In genomic region chr18:58175122-58175687, GRCh38 we compare ENCODE assay signal across 20 cellular contexts.
DNase-seq lines count a peak whose midpoint lies in the region; ATAC-seq and TF ChIP-seq lines count a peak whose summit lies in the region.
"Had no signal": no experiment of that assay in that cellular context is flagged by ENCODE, and none has a peak within 500 bp of the region (broad histone marks: within the 10 kb centered on the region; RNA-seq: fewer than 3 reads in every experiment).

No MANE protein-coding gene starts in this region.

- no peak overlapping the region for H2BK12ac ChIP-seq in trophoblast cell (ENCODE audit: low read length)

- H3K36me3 ChIP-seq in breast epithelium (no peaks in the 10 kb centered on the region), trophoblast cell (ENCODE audit: control insufficient read depth in 1 of 2, insufficient read depth in 2 of 2, low read length in 2 of 2) (peaks cover 2 to 4% of the 10 kb centered on the region in 2 experiments)
- H3K36me3 ChIP-seq: neural progenitor cell, transverse colon had no signal

- no peak overlapping the region for H4K8ac ChIP-seq in trophoblast cell (ENCODE audit: low read depth, low read length)

- DNase-seq in breast epithelium (ENCODE audit: low spot score in 2 of 2) (no peak), MCF 10A (ENCODE audit: unreplicated experiment) (no peak), NAMALWA (ENCODE audit: low spot score) (peak; percentile 34), glutamatergic neuron (peak; percentile 46), ureter (ENCODE audit: low spot score) (peak; percentile 18), trophoblast cell (no peak), NCI-H2081 treated with DMSO at 0.1 percent for 48 hours (lab: John Stamatoyannopoulos, UW) (no peak)
- DNase-seq: activated CD4-positive, alpha-beta T cell treated with anti-CD3 and anti-CD28 coated beads, Interleukin-2, amount 10 ng/mL, durations not matched to agents 7 days and 5 days; activated naive CD8-positive, alpha-beta T cell treated with anti-CD3 and anti-CD28 coated beads, Interleukin-2, amount 50 U/mL, for 24 hours; activated T-cell treated with anti-CD3 and anti-CD28 coated beads, Interleukin-2, amount 50 U/mL, for 48 hours; foreskin melanocyte; SIG-M5; stimulated activated CD4-positive, alpha-beta T cell treated with anti-CD3 and anti-CD28 coated beads, Interleukin-4, amount 100 ng/mL, for 24 hours; transverse colon had no signal

- H4K91ac ChIP-seq in trophoblast cell (ENCODE audit: low read depth, low read length), result no peak overlapping the region

- peak overlapping the region; percentile 19 to 83 for H3K27ac ChIP-seq in breast epithelium
- H3K27ac ChIP-seq in trophoblast cell (ENCODE audit: low read depth, low read length), result no peak overlapping the region
- H3K27ac ChIP-seq: HL-60, neural progenitor cell, transverse colon had no signal

- H3K9me3 ChIP-seq in breast epithelium (no peaks in the 10 kb centered on the region), trophoblast cell (ENCODE audit: insufficient read depth, low read depth, low read length) (no peaks in the 10 kb centered on the region)
- H3K9me3 ChIP-seq: transverse colon had no signal

- no peak overlapping the region for H3K4me2 ChIP-seq in trophoblast cell (ENCODE audit: low read length)
- H3K4me2 ChIP-seq: neural progenitor cell had no signal

- TF ChIP-seq CTCF in breast epithelium (IDR thresholded peaks at IDR 0.05), result no peak
- TF ChIP-seq CTCF in MCF 10A (IDR thresholded peaks at IDR 0.05; ENCODE audit: unreplicated experiment), result no peak
- peak; percentile 24 for TF ChIP-seq CTCF in glutamatergic neuron (IDR thresholded peaks at IDR 0.05; ENCODE audit: partially characterized antibody, unreplicated experiment)

- no peak overlapping the region for H2AK5ac ChIP-seq in trophoblast cell (ENCODE audit: low read length)

- H3K14ac ChIP-seq in trophoblast cell (ENCODE audit: low read length), result no peak overlapping the region

- no peaks in the 10 kb centered on the region for H3K27me3 ChIP-seq in breast epithelium
- H3K27me3 ChIP-seq in trophoblast cell (ENCODE audit: insufficient read depth, low read length), result no peaks in the 10 kb centered on the region
- H3K27me3 ChIP-seq: neural progenitor cell, transverse colon had no signal

- POLR2A ChIA-PET in MCF 10A (lab: Yijun Ruan, JAX), result interaction anchor here (1.0 to 1.2 kb wide), 2 partner anchors 17 to 32 kb away, joined by 3 read pairs; no protein-coding TSS in a partner anchor

- H3K4me3 ChIP-seq in breast epithelium (no peak overlapping the region), trophoblast cell (ENCODE audit: low read depth, low read length) (no peak overlapping the region)
- H3K4me3 ChIP-seq: lung, neural progenitor cell, transverse colon had no signal

- H3K79me2 ChIP-seq in trophoblast cell (ENCODE audit: control insufficient read depth, insufficient read depth, low read length, poor library complexity), result no peaks in the 10 kb centered on the region

- BruUV-seq in MCF 10A (replicated peaks; lab: Mats Ljungman, UMichigan), result no TSS peak

- H3K27me3 Mint-ChIP-seq in MCF 10A (ENCODE audit: insufficient read depth, unreplicated experiment) (no peaks in the 10 kb centered on the region), glutamatergic neuron (ENCODE audit: unreplicated experiment) (peaks cover 7% of the 10 kb centered on the region)
- H3K27me3 Mint-ChIP-seq: activated CD4-positive, alpha-beta T cell treated with anti-CD3 and anti-CD28 coated beads, Interleukin-2, amount 10 ng/mL, durations not matched to agents 7 days and 5 days had no signal

- H2AFZ ChIP-seq in trophoblast cell (ENCODE audit: insufficient read depth, low read length, poor library complexity), result no peak overlapping the region
- H2AFZ ChIP-seq: neural progenitor cell had no signal

- H3K4me3 Mint-ChIP-seq in MCF 10A (ENCODE audit: unreplicated experiment), result no peak overlapping the region
- peak overlapping the region; percentile 66 for H3K4me3 Mint-ChIP-seq in glutamatergic neuron (ENCODE audit: unreplicated experiment)
- H3K4me3 Mint-ChIP-seq: activated CD4-positive, alpha-beta T cell treated with anti-CD3 and anti-CD28 coated beads, Interleukin-2, amount 10 ng/mL, durations not matched to agents 7 days and 5 days; activated naive CD8-positive, alpha-beta T cell treated with anti-CD3 and anti-CD28 coated beads, Interleukin-2, amount 50 U/mL, for 24 hours; central memory CD8-positive, alpha-beta T cell; neural progenitor cell; T-helper 2 cell treated with Interferon-gamma antibody and Interleukin-4, amounts not matched to agents 5 μg/mL and 100 μg/mL, for 36 hours had no signal

- ATAC-seq in HG03108 (IDR thresholded peaks at IDR 0.05; ENCODE audit: unreplicated experiment), result no peak
- ATAC-seq: activated naive CD8-positive, alpha-beta T cell treated with anti-CD3 and anti-CD28 coated beads, Interleukin-2, amount 50 U/mL, for 24 hours had no signal

- no peak overlapping the region for H3K18ac ChIP-seq in trophoblast cell (ENCODE audit: low read length)

- WGBS in trophoblast cell (ENCODE audit: extremely low coverage, insufficient coverage, insufficient read length), result no CpG with 5 or more reads among the region's 8 CpGs

- no peak overlapping the region for H3K27ac Mint-ChIP-seq in MCF 10A (ENCODE audit: low read depth, unreplicated experiment)
- peak overlapping the region; percentile 95 for H3K27ac Mint-ChIP-seq in glutamatergic neuron (ENCODE audit: unreplicated experiment)
- H3K27ac Mint-ChIP-seq: activated CD4-positive, alpha-beta T cell treated with anti-CD3 and anti-CD28 coated beads, Interleukin-2, amount 10 ng/mL, durations not matched to agents 7 days and 5 days; activated naive CD8-positive, alpha-beta T cell treated with anti-CD3 and anti-CD28 coated beads, Interleukin-2, amount 50 U/mL, for 24 hours; neural progenitor cell; T-helper 2 cell treated with Interferon-gamma antibody and Interleukin-4, amounts not matched to agents 5 μg/mL and 100 μg/mL, for 36 hours had no signal

- no peak overlapping the region for H3K9ac ChIP-seq in trophoblast cell (ENCODE audit: low read length)
- H3K9ac ChIP-seq: neural progenitor cell had no signal

- no peak for TF ChIP-seq POLR2A in breast epithelium (IDR thresholded peaks at IDR 0.05)

- no peak overlapping the region for H2BK120ac ChIP-seq in trophoblast cell (ENCODE audit: insufficient read depth, low read length, poor library complexity)

- no peak overlapping the region for H2BK5ac ChIP-seq in trophoblast cell (ENCODE audit: low read depth, low read length, poor library complexity)

- no peak overlapping the region for H3K23ac ChIP-seq in trophoblast cell (ENCODE audit: low read length)

- H3K36me3 Mint-ChIP-seq in MCF 10A (ENCODE audit: insufficient read depth, unreplicated experiment), result no peaks in the 10 kb centered on the region
- H3K36me3 Mint-ChIP-seq in glutamatergic neuron (ENCODE audit: unreplicated experiment), result no peaks in the 10 kb centered on the region

- no peak overlapping the region for H3K4ac ChIP-seq in trophoblast cell (ENCODE audit: low read depth, low read length)

- H3K4me1 ChIP-seq in breast epithelium (no peaks in the 10 kb centered on the region), trophoblast cell (ENCODE audit: control insufficient read depth in 1 of 2, insufficient read depth in 2 of 2, low read length in 2 of 2) (peaks cover 2% of the 10 kb centered on the region in 2 experiments)

- CTCF ChIA-PET in MCF 10A (lab: Yijun Ruan, JAX), result interaction anchor here (0.7 to 1.3 kb wide), 3 partner anchors 27 to 132 kb away, joined by 4 read pairs; no protein-coding TSS in a partner anchor

- intact Hi-C loops in breast epithelium (cut with DNase I; ENCODE audit: low total_unique reads) (no loop called here), MCF 10A (cut with micrococcal nuclease) (no loop called here)

- no peaks in the 10 kb centered on the region for H3K79me1 ChIP-seq in trophoblast cell (ENCODE audit: low read length)

- H4K12ac ChIP-seq in trophoblast cell (ENCODE audit: low read depth, low read length), result no peak overlapping the region

- H3K4me1 Mint-ChIP-seq in MCF 10A (ENCODE audit: insufficient read depth, unreplicated experiment) (peaks cover 12% of the 10 kb centered on the region), glutamatergic neuron (ENCODE audit: low read depth, unreplicated experiment) (peaks cover 71% of the 10 kb centered on the region)
- H3K4me1 Mint-ChIP-seq: activated CD4-positive, alpha-beta T cell treated with anti-CD3 and anti-CD28 coated beads, Interleukin-2, amount 10 ng/mL, durations not matched to agents 7 days and 5 days; activated naive CD8-positive, alpha-beta T cell treated with anti-CD3 and anti-CD28 coated beads, Interleukin-2, amount 50 U/mL, for 24 hours; central memory CD8-positive, alpha-beta T cell had no signal

- H3K9me3 Mint-ChIP-seq in MCF 10A (ENCODE audit: unreplicated experiment) (no peaks in the 10 kb centered on the region), glutamatergic neuron (ENCODE audit: unreplicated experiment) (peaks cover 8% of the 10 kb centered on the region)
- H3K9me3 Mint-ChIP-seq: activated CD4-positive, alpha-beta T cell treated with anti-CD3 and anti-CD28 coated beads, Interleukin-2, amount 10 ng/mL, durations not matched to agents 7 days and 5 days; activated naive CD8-positive, alpha-beta T cell treated with anti-CD3 and anti-CD28 coated beads, Interleukin-2, amount 50 U/mL, for 24 hours; central memory CD8-positive, alpha-beta T cell; neural progenitor cell; T-helper 2 cell treated with Interferon-gamma antibody and Interleukin-4, amounts not matched to agents 5 μg/mL and 100 μg/mL, for 36 hours had no signal

Comparison
In these comparisons a context has a peak if more than half of its experiments do, and no peak if none do; other contexts are left out.
1. DNase-seq: peak in NAMALWA (single experiment), glutamatergic neuron (single experiment) and ureter (single experiment); none in breast epithelium (0 of 2), MCF 10A (single experiment), trophoblast cell (0 of 2) and NCI-H2081 treated with DMSO at 0.1 percent for 48 hours (single experiment).